In the genomic region with DNA sequence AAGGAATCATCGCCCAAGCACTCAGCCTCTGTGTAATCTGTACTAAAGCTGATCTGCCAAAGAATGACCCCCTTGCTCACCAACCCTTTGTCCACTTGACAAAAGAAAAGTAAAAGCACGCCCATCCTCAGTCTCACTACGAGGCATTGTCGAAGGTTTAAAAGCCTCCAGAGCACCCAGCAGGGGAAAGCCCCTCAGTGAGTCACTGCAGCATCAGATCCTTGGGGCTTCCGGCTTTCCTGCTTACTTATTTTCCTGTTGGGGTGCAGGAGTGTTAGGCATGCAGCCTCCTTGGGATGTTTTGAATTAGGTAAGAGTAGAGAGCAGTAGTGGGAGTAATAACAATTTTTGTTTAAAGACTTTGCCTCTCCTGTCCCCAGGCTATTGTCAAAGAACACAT, we compare ENCODE assay signal across 12 cellular contexts.
DNase-seq lines count a peak whose midpoint lies in the region; TF ChIP-seq lines count a peak whose summit lies in the region.
"Had no signal": no experiment of that assay in that cellular context is flagged by ENCODE, and none has a peak within 500 bp of the region (broad histone marks: within the 10 kb centered on the region; RNA-seq: fewer than 3 reads in every experiment).

No MANE protein-coding gene starts in this region.

- DNase-seq in GM04503 (ENCODE audit: low read depth): peak; percentile 32
- DNase-seq in HK-2 (ENCODE audit: unreplicated experiment): peak; percentile 30
- peak; percentile 85 for DNase-seq in mammary epithelial cell
- DNase-seq in neural crest cell (ENCODE audit: low read depth, low spot score): no peak
- no peak for DNase-seq in H4 (ENCODE audit: low spot score)
- DNase-seq in OCI-LY7 (ENCODE audit: low spot score): no peak
- DNase-seq in NCI-H345 (lab: John Stamatoyannopoulos, UW): no peak
- no peak for DNase-seq in NCI-H1092 (lab: John Stamatoyannopoulos, UW)
- DNase-seq: left colon, testis had no signal

- no peaks in the 10 kb centered on the region for H3K27me3 ChIP-seq in mammary epithelial cell (ENCODE audit: insufficient read depth, low read length)
- H3K27me3 ChIP-seq: testis had no signal

- no peaks in the 10 kb centered on the region for H3K9me2 ChIP-seq in OCI-LY7 (ENCODE audit: insufficient read depth, low read length)

- H2AFZ ChIP-seq in mammary epithelial cell (ENCODE audit: low read depth, low read length) (no peak overlapping the region), OCI-LY7 (ENCODE audit: low read length) (no peak overlapping the region)

- H3K9ac ChIP-seq in mammary epithelial cell (ENCODE audit: insufficient read depth, low read length): no peak overlapping the region

- H3K27ac Mint-ChIP-seq in neural crest cell (ENCODE audit: unreplicated experiment): peak overlapping the region; percentile 44

- H3K9me3 ChIP-seq in mammary epithelial cell (replicated peaks; ENCODE audit: insufficient read depth, low read length): no peaks in the 10 kb centered on the region
- H3K9me3 ChIP-seq in OCI-LY7 (ENCODE audit: low read length): no peaks in the 10 kb centered on the region
- H3K9me3 ChIP-seq: testis had no signal

- H3K27ac ChIP-seq in mammary epithelial cell (ENCODE audit: insufficient read depth, low read depth, low read length) (no peak overlapping the region), OCI-LY7 (ENCODE audit: low read depth, low read length, poor library complexity, severe bottlenecking) (no peak overlapping the region)
- H3K27ac ChIP-seq: testis had no signal

- H3K4me2 ChIP-seq in mammary epithelial cell (ENCODE audit: insufficient read depth, low read depth, low read length): no peak overlapping the region
- H3K4me2 ChIP-seq in OCI-LY7 (ENCODE audit: low read length): no peak overlapping the region

- intact Hi-C loops in mammary epithelial cell (cut with micrococcal nuclease): no loop called here
- intact Hi-C loops in OCI-LY7 (cut with micrococcal nuclease; ENCODE audit: unreplicated experiment): no loop called here

- BruUV-seq in mammary epithelial cell (replicated peaks; lab: Mats Ljungman, UMichigan) (no TSS peak), OCI-LY7 (replicated peaks; lab: Mats Ljungman, UMichigan) (no TSS peak)

- POLR2A ChIA-PET in OCI-LY7 (lab: Charles Lee): no interaction called here

- 73% methylated on average over 2 of the region's 5 CpGs for WGBS in mammary epithelial cell (ENCODE audit: low coverage, missing lambda C conversion rate)

- H3K4me3 ChIP-seq in mammary epithelial cell (replicated peaks in 1 of 3; ENCODE audit: insufficient read depth in 1 of 3, low read depth in 2 of 3, low read length in 3 of 3): no peak overlapping the region
- no peak overlapping the region for H3K4me3 ChIP-seq in OCI-LY7 (ENCODE audit: low read depth, low read length, poor library complexity, severe bottlenecking)
- H3K4me3 ChIP-seq: K562, testis had no signal

- H4K20me1 ChIP-seq in mammary epithelial cell (ENCODE audit: insufficient read depth, low read length) (no peaks in the 10 kb centered on the region), OCI-LY7 (ENCODE audit: insufficient read depth, low read length) (no peaks in the 10 kb centered on the region)

- H3K36me3 ChIP-seq in mammary epithelial cell (ENCODE audit: insufficient read depth, low read length): no peaks in the 10 kb centered on the region
- no peaks in the 10 kb centered on the region for H3K36me3 ChIP-seq in OCI-LY7 (ENCODE audit: insufficient read depth, low read length)

- peaks cover 13% of the 10 kb centered on the region for H3K4me1 Mint-ChIP-seq in neural crest cell

- in situ Hi-C loops in mammary epithelial cell (cut with MboI; ENCODE audit: low sequenced_read_pairs in 2 of 2): no loop called here

- H3K27me3 Mint-ChIP-seq in neural crest cell (ENCODE audit: low read depth): peaks cover under 1% of the 10 kb centered on the region

- CTCF ChIA-PET in mammary epithelial cell (lab: Charles Lee; ENCODE audit: low non-redundant PET) (no interaction called here), OCI-LY7 (lab: Charles Lee; ENCODE audit: unreplicated experiment) (no interaction called here)

- peaks cover 4% of the 10 kb centered on the region for H3K4me1 ChIP-seq in mammary epithelial cell (ENCODE audit: insufficient read depth, low read length)
- no peaks in the 10 kb centered on the region for H3K4me1 ChIP-seq in OCI-LY7 (ENCODE audit: insufficient read depth, low read length, poor library complexity, severe bottlenecking)

- no peaks in the 10 kb centered on the region for H3K79me2 ChIP-seq in mammary epithelial cell (ENCODE audit: insufficient read depth, low read length)
- H3K79me2 ChIP-seq in OCI-LY7 (ENCODE audit: insufficient read depth, low read depth, low read length): no peaks in the 10 kb centered on the region

- TF ChIP-seq CTCF in mammary epithelial cell (conservative IDR thresholded peaks at IDR 0.05 in 1 of 2, IDR thresholded peaks at IDR 0.05 in 1 of 2; ENCODE audit: extremely low read depth in 1 of 2, insufficient read depth in 1 of 2, low read depth in 1 of 2, low read length in 2 of 2) (no peak), neural crest cell (conservative IDR thresholded peaks at IDR 0.05) (no peak), OCI-LY7 (conservative IDR thresholded peaks at IDR 0.05; ENCODE audit: low read length) (no peak)

- no peak overlapping the region for H3K4me3 Mint-ChIP-seq in neural crest cell
- H3K4me3 Mint-ChIP-seq: brain had no signal

- H3K36me3 Mint-ChIP-seq in neural crest cell (ENCODE audit: low read depth): no peaks in the 10 kb centered on the region
- H3K36me3 Mint-ChIP-seq: brain had no signal

- peaks cover under 1% of the 10 kb centered on the region for H3K9me3 Mint-ChIP-seq in neural crest cell

- dilution Hi-C loops in mammary epithelial cell (cut with HindIII; ENCODE audit: low sequenced_read_pairs): no loop called here

Comparison
In these comparisons a context has a peak if more than half of its experiments do, and no peak if none do; other contexts are left out.
1. DNase-seq: peak in GM04503 (single experiment), HK-2 (single experiment) and mammary epithelial cell (single experiment); none in neural crest cell (single experiment), H4 (single experiment), OCI-LY7 (single experiment), NCI-H345 (single experiment) and NCI-H1092 (single experiment).